ENCODE assay signal across 35 cellular contexts in genomic region chr12:106680280-106680679, GRCh38.
"Had no signal": no experiment of that assay in that cellular context is flagged by ENCODE, and none has a peak within 500 bp of the region (broad histone marks: within the 10 kb centered on the region; RNA-seq: fewer than 3 reads in every experiment).

No MANE protein-coding gene starts in this region.

- H3K4me3 ChIP-seq: MG63 had no signal

- H3K27me3 ChIP-seq: MG63 had no signal

- DNase-seq: Karpas-422, Kasumi-1, MG63, MM.1S, MV-4-11, NCI-H1048, NCI-H1092, NCI-H1092 treated with DMSO at 0.1 percent for 48 hours, NCI-H1105, NCI-H1105 treated with DMSO at 0.1 percent for 48 hours, NCI-H1417, NCI-H1417 treated with DMSO at 0.1 percent for 48 hours, NCI-H1436, NCI-H1436 treated with DMSO at 0.1 percent for 48 hours, NCI-H146, NCI-H1694, NCI-H1694 treated with DMSO at 0.1 percent for 48 hours, NCI-H187, NCI-H187 treated with DMSO at 0.1 percent for 48 hours, NCI-H1930, NCI-H2029, NCI-H2029 treated with DMSO at 0.1 percent for 48 hours, NCI-H2081, NCI-H2081 treated with DMSO at 0.1 percent for 48 hours, NCI-H2107, NCI-H2171, NCI-H2171 treated with DMSO at 0.1 percent for 48 hours, NCI-H2227 treated with DMSO at 0.1 percent for 48 hours, NCI-H226, NCI-H345, NCI-H446, NCI-H446 treated with DMSO at 0.1 percent for 48 hours, NCI-H510A, NCI-H510A treated with DMSO at 0.1 percent for 48 hours had no signal

- H3K9me3 ChIP-seq: MG63 had no signal

- H3K36me3 ChIP-seq: MG63 had no signal

- H3K27ac ChIP-seq: KMS-11 had no signal

- H3K4me2 ChIP-seq: KMS-11 had no signal

- H3K9ac ChIP-seq: KMS-11 had no signal
